Comparison of ENCODE assay signal across 10 cellular contexts in the genomic region with DNA sequence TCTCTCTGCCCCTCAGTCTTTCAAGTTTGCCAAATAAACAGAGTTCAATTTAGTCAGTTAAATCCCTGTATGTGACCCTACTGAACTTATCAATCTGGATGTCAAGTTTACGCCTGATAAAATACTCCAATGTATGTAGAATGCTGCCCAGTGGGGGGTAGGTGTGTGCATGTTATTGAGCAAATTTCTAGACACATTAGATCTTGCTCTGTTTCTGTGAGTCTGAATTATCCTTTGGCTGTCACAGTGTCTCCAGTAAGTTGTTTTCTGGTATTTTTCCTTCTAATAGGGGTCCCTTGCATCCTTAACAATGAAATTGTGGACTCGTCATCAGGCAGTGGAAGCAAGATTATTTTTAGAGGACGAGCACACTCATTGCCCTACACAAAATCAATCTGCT. TPM values are rescaled to one million over a fixed set of nuclear protein-coding genes. Genes with fewer than 3 reads are reported as not detected.
"Had no signal": no experiment of that assay in that cellular context is flagged by ENCODE, and none has a peak within 500 bp of the region (broad histone marks: within the 10 kb centered on the region; RNA-seq: fewer than 3 reads in every experiment).

No MANE protein-coding gene starts in this region.

- ATAC-seq: HCT116, HepG2 had no signal

- H3K27ac ChIP-seq: GM23248, HL-60 had no signal

- H3K4me3 ChIP-seq: GM23248, HAP-1 had no signal

- H3K4me1 ChIP-seq: HAP-1 had no signal

- H3K9me3 ChIP-seq: HAP-1 had no signal

- H3K9ac ChIP-seq: GM23248 had no signal

- DNase-seq: GM23248, GOT3, H7, HFFc6 had no signal

- H2AFZ ChIP-seq: GM23248 had no signal

- H3K36me3 ChIP-seq: HAP-1 had no signal

RNA-seq across cellular contexts. Expression of a gene that starts 48.5 kb away (rescaled TPM):
- total RNA-seq: H4, HepG2 had no signal
- polyA plus RNA-seq: HepG2, IgD-negative memory B cell had no signal
